ENCODE assay signal across 21 cellular contexts in genomic region chr12:88390811-88391210, GRCh38.
"Had no signal": no experiment of that assay in that cellular context is flagged by ENCODE, and none has a peak within 500 bp of the region (broad histone marks: within the 10 kb centered on the region; RNA-seq: fewer than 3 reads in every experiment).

No MANE protein-coding gene starts in this region.

- H3K4me3 Mint-ChIP-seq: effector memory CD8-positive, alpha-beta T cell; immature natural killer cell; naive thymus-derived CD8-positive, alpha-beta T cell; stimulated activated naive B cell treated with anti-CD40 and anti-IgM and Interleukin-4, amounts not matched to agents 10 μg/mL and 1 μg/mL and 100 μg/mL, for 72 hours; stimulated activated naive CD8-positive, alpha-beta T cell treated with anti-CD3 and anti-CD28 coated beads, Interleukin-15, amount 100 ng/mL, for 72 hours had no signal

- H3K9me3 Mint-ChIP-seq: stimulated activated naive CD8-positive, alpha-beta T cell treated with anti-CD3 and anti-CD28 coated beads, Interleukin-15, amount 100 ng/mL, for 72 hours had no signal

- H3K27me3 ChIP-seq: esophagus muscularis mucosa, neutrophil, ovary, right atrium auricular region, sigmoid colon had no signal

- ATAC-seq: effector memory CD8-positive, alpha-beta T cell; left colon; left ventricle myocardium superior; mucosa of descending colon; naive thymus-derived CD8-positive, alpha-beta T cell; stimulated activated naive B cell treated with anti-CD40 and anti-IgM and Interleukin-4, amounts not matched to agents 10 μg/mL and 1 μg/mL and 100 μg/mL, for 72 hours had no signal

- H3K4me3 ChIP-seq: esophagus muscularis mucosa, lung, mucosa of descending colon, ovary, right atrium auricular region, sigmoid colon, skin epidermis had no signal

- H3K27me3 Mint-ChIP-seq: effector memory CD8-positive, alpha-beta T cell had no signal

- H3K9me3 ChIP-seq: mucosa of descending colon, neutrophil, ovary, sigmoid colon had no signal

- H3K36me3 Mint-ChIP-seq: immature natural killer cell; naive thymus-derived CD8-positive, alpha-beta T cell; stimulated activated naive B cell treated with anti-CD40 and anti-IgM and Interleukin-4, amounts not matched to agents 10 μg/mL and 1 μg/mL and 100 μg/mL, for 72 hours had no signal

- H3K36me3 ChIP-seq: esophagus muscularis mucosa, neutrophil, ovary, right atrium auricular region, sigmoid colon had no signal

- H3K4me1 Mint-ChIP-seq: immature natural killer cell; naive thymus-derived CD8-positive, alpha-beta T cell; stimulated activated naive CD8-positive, alpha-beta T cell treated with anti-CD3 and anti-CD28 coated beads, Interleukin-15, amount 100 ng/mL, for 72 hours had no signal

- H3K27ac ChIP-seq: epithelial cell of prostate, esophagus muscularis mucosa, neutrophil, ovary, right atrium auricular region had no signal

- DNase-seq: cortex of kidney; effector memory CD8-positive, alpha-beta T cell; foreskin fibroblast; immature natural killer cell; left colon; left ventricle myocardium superior; mucosa of descending colon; naive thymus-derived CD8-positive, alpha-beta T cell; ovary; sigmoid colon; stimulated activated CD4-positive, alpha-beta T cell treated with anti-CD3 and anti-CD28 coated beads, Interleukin-2, amount 100 ng/mL, for 24 hours; stimulated activated CD4-positive, alpha-beta T cell treated with anti-CD3 and anti-CD28 coated beads, Interleukin-4, amount 100 ng/mL, for 4 hours; stimulated activated naive B cell treated with anti-CD40 and anti-IgM and Interleukin-4, amounts not matched to agents 10 μg/mL and 1 μg/mL and 100 μg/mL, for 72 hours; stimulated activated naive CD8-positive, alpha-beta T cell treated with anti-CD3 and anti-CD28 coated beads, Interleukin-15, amount 100 ng/mL, for 72 hours; trophoblast cell had no signal

- H3K27ac Mint-ChIP-seq: effector memory CD8-positive, alpha-beta T cell; immature natural killer cell; naive thymus-derived CD8-positive, alpha-beta T cell; stimulated activated naive B cell treated with anti-CD40 and anti-IgM and Interleukin-4, amounts not matched to agents 10 μg/mL and 1 μg/mL and 100 μg/mL, for 72 hours; stimulated activated naive CD8-positive, alpha-beta T cell treated with anti-CD3 and anti-CD28 coated beads, Interleukin-15, amount 100 ng/mL, for 72 hours had no signal

- H3K4me1 ChIP-seq: right atrium auricular region had no signal
